18 cellular contexts compared by ENCODE assay signal in the genomic region with DNA sequence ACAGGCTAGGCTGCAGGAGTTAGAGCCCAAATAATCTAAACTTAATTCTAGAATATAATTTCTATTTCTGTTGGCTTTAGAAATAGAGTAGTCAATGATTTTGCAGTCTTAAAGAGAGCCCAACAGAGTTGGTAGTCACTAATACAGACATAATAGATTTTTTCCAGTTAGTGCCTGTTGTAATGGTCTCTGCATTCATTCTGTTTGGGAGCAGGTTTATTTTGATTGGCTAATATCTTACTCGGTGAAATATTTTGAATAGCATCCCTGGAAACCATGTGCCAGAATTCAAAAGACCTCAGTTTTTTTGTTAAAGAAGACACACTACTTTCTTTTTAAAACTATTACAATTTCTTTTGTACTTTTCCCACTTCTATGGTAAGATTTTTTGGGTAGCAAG.
"Had no signal": no experiment of that assay in that cellular context is flagged by ENCODE, and none has a peak within 500 bp of the region (broad histone marks: within the 10 kb centered on the region; RNA-seq: fewer than 3 reads in every experiment).

No MANE protein-coding gene starts in this region.

- H3K4me3 ChIP-seq: esophagus muscularis mucosa, hepatocyte, pancreas, prostate gland, sigmoid colon, stomach had no signal

- ATAC-seq: effector memory CD8-positive, alpha-beta T cell; left cardiac atrium; pancreas had no signal

- H3K4me2 ChIP-seq: hepatocyte had no signal

- H2AFZ ChIP-seq: hepatocyte had no signal

- H3K27ac ChIP-seq: epithelial cell of prostate, hepatocyte, pancreas, prostate gland, stomach had no signal

- H3K9me3 ChIP-seq: esophagus muscularis mucosa, pancreas, prostate gland, sigmoid colon had no signal

- H3K36me3 ChIP-seq: pancreas, prostate gland, sigmoid colon, stomach had no signal

- H3K27me3 ChIP-seq: esophagus muscularis mucosa, hepatocyte, pancreas, sigmoid colon, stomach had no signal

- DNase-seq: effector memory CD8-positive, alpha-beta T cell; foreskin melanocyte; kidney; mesendoderm; naive B cell; occipital lobe; pancreas; retina; sigmoid colon; small intestine; stimulated activated CD4-positive, alpha-beta T cell treated with anti-CD3 and anti-CD28 coated beads, Interleukin-12 subunit alpha, Interleukin-12 subunit beta, amount 100 ng/mL, for 4 hours; stimulated activated naive CD4-positive, alpha-beta T cell; stomach had no signal

- H3K4me1 ChIP-seq: esophagus muscularis mucosa, pancreas, prostate gland, stomach had no signal
